In genomic region chr5:10699987-10700386, GRCh38 we compare ENCODE assay signal across 14 cellular contexts.
DNase-seq lines count a peak whose midpoint lies in the region; ATAC-seq and TF ChIP-seq lines count a peak whose summit lies in the region.
"Had no signal": no experiment of that assay in that cellular context is flagged by ENCODE, and none has a peak within 500 bp of the region (broad histone marks: within the 10 kb centered on the region; RNA-seq: fewer than 3 reads in every experiment).

No MANE protein-coding gene starts in this region.

- H3K4me3 ChIP-seq in psoas muscle: no peak overlapping the region
- H3K4me3 ChIP-seq: esophagus squamous epithelium, lung had no signal

- CTCF ChIA-PET in activated naive CD4-positive, alpha-beta T cell treated with anti-CD3 and anti-CD28 coated beads, Interleukin-2, amount 10 ng/mL, durations not matched to agents 7 days and 5 days (lab: Charles Lee): no interaction called here

- H3K27me3 Mint-ChIP-seq in memory B cell: no peaks in the 10 kb centered on the region
- no peaks in the 10 kb centered on the region for H3K27me3 Mint-ChIP-seq in activated naive CD4-positive, alpha-beta T cell treated with anti-CD3 and anti-CD28 coated beads, Interleukin-2, amount 10 ng/mL, durations not matched to agents 7 days and 5 days
- H3K27me3 Mint-ChIP-seq: type B pancreatic cell had no signal

- in situ Hi-C loops in G401 (cut with HindIII; ENCODE audit: low sequenced_read_pairs): no loop called here

- no peak overlapping the region for H3K27ac ChIP-seq in psoas muscle

- WGBS in psoas muscle, 3 donors: 73 to 82% (median 76%) methylated on average over 8 of the region's 8 CpGs

- no peaks in the 10 kb centered on the region for H3K4me1 ChIP-seq in psoas muscle

- peak overlapping the region; percentile 94 for H3K27ac Mint-ChIP-seq in memory B cell
- H3K27ac Mint-ChIP-seq in activated naive CD4-positive, alpha-beta T cell treated with anti-CD3 and anti-CD28 coated beads, Interleukin-2, amount 10 ng/mL, durations not matched to agents 7 days and 5 days: no peak overlapping the region
- H3K27ac Mint-ChIP-seq: type B pancreatic cell had no signal

- peaks cover 37% of the 10 kb centered on the region for H3K4me1 Mint-ChIP-seq in memory B cell
- H3K4me1 Mint-ChIP-seq in activated naive CD4-positive, alpha-beta T cell treated with anti-CD3 and anti-CD28 coated beads, Interleukin-2, amount 10 ng/mL, durations not matched to agents 7 days and 5 days: peaks cover 21% of the 10 kb centered on the region

- H3K4me3 Mint-ChIP-seq in memory B cell: peak overlapping the region; percentile 46
- H3K4me3 Mint-ChIP-seq in activated naive CD4-positive, alpha-beta T cell treated with anti-CD3 and anti-CD28 coated beads, Interleukin-2, amount 10 ng/mL, durations not matched to agents 7 days and 5 days: no peak overlapping the region
- H3K4me3 Mint-ChIP-seq: type B pancreatic cell had no signal

- no peaks in the 10 kb centered on the region for H3K27me3 ChIP-seq in psoas muscle (ENCODE audit: insufficient read depth in 3 of 3, low read length in 2 of 3)
- H3K27me3 ChIP-seq: esophagus squamous epithelium had no signal

- no peaks in the 10 kb centered on the region for H3K36me3 ChIP-seq in psoas muscle (ENCODE audit: insufficient read depth in 1 of 2, low read depth in 1 of 2)

- H3K9me3 Mint-ChIP-seq in memory B cell: no peaks in the 10 kb centered on the region
- no peaks in the 10 kb centered on the region for H3K9me3 Mint-ChIP-seq in activated naive CD4-positive, alpha-beta T cell treated with anti-CD3 and anti-CD28 coated beads, Interleukin-2, amount 10 ng/mL, durations not matched to agents 7 days and 5 days
- H3K9me3 Mint-ChIP-seq: type B pancreatic cell had no signal

- no peak for TF ChIP-seq CTCF in psoas muscle (IDR thresholded peaks at IDR 0.05)

- intact Hi-C loops in psoas muscle (cut with DNase I): loop anchor here (5.0 to 10.0 kb wide), 2 partner anchors 485 to 1322 kb away; no protein-coding TSS in a partner anchor

- ATAC-seq in GM18858 (IDR thresholded peaks at IDR 0.05; ENCODE audit: unreplicated experiment) (peak; percentile 64), GM21717 (IDR thresholded peaks at IDR 0.05; ENCODE audit: unreplicated experiment) (peak; percentile 68), HG03354 (IDR thresholded peaks at IDR 0.05; ENCODE audit: poor library complexity, severe bottlenecking, unreplicated experiment) (peak; percentile 78), memory B cell (ENCODE audit: low read depth) (peak; percentile 89), psoas muscle (no peak)

- peaks cover 4% of the 10 kb centered on the region for H3K36me3 Mint-ChIP-seq in memory B cell
- peaks cover 3% of the 10 kb centered on the region for H3K36me3 Mint-ChIP-seq in activated naive CD4-positive, alpha-beta T cell treated with anti-CD3 and anti-CD28 coated beads, Interleukin-2, amount 10 ng/mL, durations not matched to agents 7 days and 5 days

- H3K9me3 ChIP-seq in psoas muscle: no peaks in the 10 kb centered on the region
- H3K9me3 ChIP-seq: esophagus squamous epithelium had no signal

- DNase-seq in memory B cell (ENCODE audit: low spot score in 2 of 2) (peak; percentile 16 to 50), G401 (ENCODE audit: low spot score) (no peak), psoas muscle (no peak)
- no peak for DNase-seq in activated naive CD4-positive, alpha-beta T cell treated with anti-CD3 and anti-CD28 coated beads, Interleukin-2, amount 10 ng/mL, durations not matched to agents 7 days and 5 days
- no peak for DNase-seq in activated CD4-positive, alpha-beta T cell treated with anti-CD3 and anti-CD28 coated beads for 4 hours
- DNase-seq: DMS79, esophagus squamous epithelium, NCI-H510A, small intestine had no signal

Comparison
In these comparisons a context has a peak if more than half of its experiments do, and no peak if none do; other contexts are left out.
1. ATAC-seq: peak in GM18858 (single experiment), GM21717 (single experiment), HG03354 (single experiment) and memory B cell (single experiment); none in psoas muscle (0 of 4).
2. DNase-seq: peak in memory B cell (2 of 2); none in activated naive CD4-positive, alpha-beta T cell treated with anti-CD3 and anti-CD28 coated beads, Interleukin-2, amount 10 ng/mL, durations not matched to agents 7 days and 5 days (single experiment), G401 (single experiment), activated CD4-positive, alpha-beta T cell treated with anti-CD3 and anti-CD28 coated beads for 4 hours (0 of 2) and psoas muscle (0 of 2).